In genomic region chr3:186628756-186629155, GRCh38 we compare ENCODE assay signal across 24 cellular contexts. TPM values are rescaled to one million over a fixed set of nuclear protein-coding genes. Genes with fewer than 3 reads are reported as not detected.
"Had no signal": no experiment of that assay in that cellular context is flagged by ENCODE, and none has a peak within 500 bp of the region (broad histone marks: within the 10 kb centered on the region; RNA-seq: fewer than 3 reads in every experiment).

No MANE protein-coding gene starts in this region.

- ATAC-seq: Right ventricle myocardium inferior, SK-N-SH treated with all-trans-retinoic acid at 6 μM for 48 hours had no signal

- DNase-seq: Karpas-422, KG1, MG63, NCI-H1092, NCI-H1105 treated with DMSO at 0.1 percent for 48 hours, NCI-H1417 treated with DMSO at 0.1 percent for 48 hours, NCI-H146, NCI-H1694 treated with DMSO at 0.1 percent for 48 hours, NCI-H1930, NCI-H2081, NCI-H2107, NCI-H2227 treated with DMSO at 0.1 percent for 48 hours, NCI-H524, NCI-H526 treated with DMSO at 0.1 percent for 48 hours, NCI-H748 treated with DMSO at 0.1 percent for 48 hours, PC-9, Peyer's patch, SHP77 treated with DMSO at 0.1 percent for 48 hours, SJCRH30 had no signal

RNA-seq across cellular contexts. Expression of gene FETUB, which starts 11.4 kb away (rescaled TPM):
- total RNA-seq: NCI-H460, OCI-LY7, PC-9, Peyer's patch, Right ventricle myocardium inferior, RPMI7951, SJCRH30 had no signal

RNA-seq across cellular contexts. Expression of gene AHSG, which starts 15.9 kb away (rescaled TPM):
- total RNA-seq: NCI-H460, OCI-LY7, PC-9, Peyer's patch, Right ventricle myocardium inferior, RPMI7951, SJCRH30 had no signal

RNA-seq across cellular contexts. Expression of gene HRG, which starts 37.1 kb away (rescaled TPM):
- total RNA-seq: OCI-LY7, Peyer's patch, Right ventricle myocardium inferior, RPMI7951, SJCRH30 had no signal
